8 cellular contexts compared by ENCODE assay signal in the genomic region with DNA sequence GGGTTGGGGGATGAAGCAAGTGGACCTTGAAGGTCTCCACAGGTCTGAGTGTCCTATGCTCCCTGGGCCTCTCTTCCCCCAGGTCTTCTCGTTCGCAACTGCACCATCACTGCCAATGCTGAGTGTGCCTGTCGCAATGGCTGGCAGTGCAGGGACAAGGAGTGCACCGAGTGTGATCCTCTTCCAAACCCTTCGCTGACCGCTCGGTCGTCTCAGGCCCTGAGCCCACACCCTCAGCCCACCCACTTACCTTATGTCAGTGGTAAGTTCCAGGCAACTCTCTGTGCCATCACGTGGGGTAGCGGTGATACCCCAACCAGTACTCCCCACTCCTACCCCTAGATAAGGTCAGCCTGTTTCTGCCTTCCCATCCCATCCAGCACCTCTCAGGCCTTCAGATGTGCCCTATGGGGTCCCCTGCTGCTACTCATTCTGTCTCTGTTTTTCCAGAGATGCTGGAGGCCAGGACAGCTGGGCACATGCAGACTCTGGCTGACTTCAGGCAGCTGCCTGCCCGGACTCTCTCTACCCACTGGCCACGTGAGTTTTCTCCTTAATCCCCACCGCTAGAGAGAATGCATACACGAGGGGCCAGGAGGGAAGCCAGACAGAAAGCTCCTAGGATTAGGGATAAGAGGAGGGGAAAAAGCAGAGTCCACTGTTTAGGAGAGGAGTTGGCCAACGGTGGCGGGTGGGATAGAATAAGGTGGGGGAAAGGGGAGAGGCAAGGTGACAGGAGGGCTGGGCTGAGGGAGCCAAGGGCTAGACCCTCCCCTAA. TPM values are rescaled to one million over a fixed set of nuclear protein-coding genes. Genes with fewer than 3 reads are reported as not detected.
DNase-seq lines count a peak whose midpoint lies in the region; ATAC-seq and TF ChIP-seq lines count a peak whose summit lies in the region.

No MANE protein-coding gene starts in this region.

- intact Hi-C loops in sigmoid colon (cut with DNase I), result loop anchor here (2.0 to 5.0 kb wide), 4 partner anchors 19 to 128 kb away; a partner anchor contains a TSS

- DNase-seq in GM12864 (ENCODE audit: low read depth) (no peak), sigmoid colon (no peak), NCI-H345 treated with DMSO at 0.1 percent for 48 hours (lab: John Stamatoyannopoulos, UW; ENCODE audit: unreplicated experiment) (no peak)

- no peak for TF ChIP-seq POLR2A in gastroesophageal sphincter (IDR thresholded peaks at IDR 0.05)
- TF ChIP-seq POLR2A in sigmoid colon (IDR thresholded peaks at IDR 0.05), result no peak

- TF ChIP-seq CTCF in GM12864 (IDR thresholded peaks at IDR 0.05; ENCODE audit: low read depth, low read length, missing control alignments) (no peak), VCaP (conservative IDR thresholded peaks at IDR 0.05) (no peak), gastroesophageal sphincter (IDR thresholded peaks at IDR 0.05) (no peak), sigmoid colon (IDR thresholded peaks at IDR 0.05) (no peak)

- TF ChIP-seq EP300 in gastroesophageal sphincter (IDR thresholded peaks at IDR 0.05) (no peak), sigmoid colon (IDR thresholded peaks at IDR 0.05) (no peak)

- H3K27ac ChIP-seq in VCaP (peak overlapping the region; percentile 99), gastroesophageal sphincter (peak overlapping the region; percentile 83 to 98 (median 95)), sigmoid colon (peak overlapping the region; percentile 90 to 98 (median 94))

- peak overlapping the region; percentile 84 for H3K4me3 ChIP-seq in GM12864 (ENCODE audit: low read depth, low read length)
- H3K4me3 ChIP-seq in gastroesophageal sphincter, result peak overlapping the region; percentile 63 to 72
- peak overlapping the region; percentile 53 to 80 (median 60) for H3K4me3 ChIP-seq in sigmoid colon

- H3K27me3 ChIP-seq in gastroesophageal sphincter (no peaks in the 10 kb centered on the region), sigmoid colon (no peaks in the 10 kb centered on the region)

- 69 to 72% methylated on average over 8 to 10 of the region's 16 CpGs for WGBS in gastroesophageal sphincter (ENCODE audit: low coverage in 1 of 2), 2 donors
- WGBS in sigmoid colon, 2 donors, result 78 to 81% methylated on average over 16 of the region's 16 CpGs

- H3K4me1 ChIP-seq in gastroesophageal sphincter, result peaks cover 3 to 49% (median 16%) of the 10 kb centered on the region in 3 donors
- H3K4me1 ChIP-seq in sigmoid colon, result peaks cover 0 to 43% (median 37%) of the 10 kb centered on the region in 4 donors

- H3K36me3 ChIP-seq in gastroesophageal sphincter (peaks cover 0 to 52% of the 10 kb centered on the region in 2 donors), sigmoid colon (peaks cover 0 to 42% (median 18%) of the 10 kb centered on the region in 4 donors)

- H3K9me3 ChIP-seq in gastroesophageal sphincter, result no peaks in the 10 kb centered on the region
- H3K9me3 ChIP-seq in sigmoid colon, result no peaks in the 10 kb centered on the region

- ATAC-seq in gastroesophageal sphincter (no peak), HG03520 (IDR thresholded peaks at IDR 0.05; ENCODE audit: unreplicated experiment) (no peak), HG03159 (IDR thresholded peaks at IDR 0.05; ENCODE audit: unreplicated experiment) (no peak), HG03565 (IDR thresholded peaks at IDR 0.05; ENCODE audit: unreplicated experiment) (no peak)

RNA-seq across cellular contexts. Expression of a gene that starts 1.6 kb away (rescaled TPM):
- total RNA-seq in gastroesophageal sphincter, result 10 to 100 TPM; 11.6 to 31.3 (median 16.4) TPM
- 10 to 100 TPM; 20.2 to 27.5 (median 26.9) TPM for total RNA-seq in sigmoid colon
- polyA plus RNA-seq in sigmoid colon, result 10 to 100 TPM; 14.4 to 36.0 (median 17.1) TPM

RNA-seq across cellular contexts. Expression of a gene that starts 5.5 kb away (rescaled TPM):
- total RNA-seq in gastroesophageal sphincter (under 1 TPM in 2 of 4 donors, not detected in 2; 0.45 to 0.89 TPM), sigmoid colon (under 1 TPM in 1 of 4 donors, not detected in 3; 0.81 TPM)
- 10 to 100 TPM in 1 of 3 donors, 1 to 10 TPM in 1, under 1 TPM in 1; 0.60 to 29.0 (median 2.3) TPM for polyA plus RNA-seq in sigmoid colon

RNA-seq across cellular contexts. Expression of a gene that starts 20.2 kb away (rescaled TPM):
- total RNA-seq in gastroesophageal sphincter (10 to 100 TPM; 10.5 to 45.5 (median 17.9) TPM), sigmoid colon (10 to 100 TPM; 11.5 to 44.0 (median 17.2) TPM)
- polyA plus RNA-seq in sigmoid colon, result 10 to 100 TPM in 1 of 3 donors, 1 to 10 TPM in 2; 2.3 to 12.8 (median 3.0) TPM

RNA-seq across cellular contexts. Expression of a gene that starts 42.8 kb away (rescaled TPM):
- total RNA-seq in gastroesophageal sphincter (10 to 100 TPM; 51.0 to 99.3 (median 66.0) TPM), sigmoid colon (100 to 1,000 TPM in 2 of 4 donors, 10 to 100 TPM in 2; 52.9 to 113 (median 92.1) TPM)
- 100 to 1,000 TPM; 119 to 142 (median 135) TPM for polyA plus RNA-seq in sigmoid colon

RNA-seq across cellular contexts. Expression of a gene that starts 43.6 kb away (rescaled TPM):
- total RNA-seq in gastroesophageal sphincter (10 to 100 TPM; 21.2 to 28.0 (median 24.8) TPM), sigmoid colon (10 to 100 TPM; 11.8 to 89.5 (median 12.6) TPM)
- polyA plus RNA-seq in sigmoid colon, result 10 to 100 TPM in 2 of 3 donors, 1 to 10 TPM in 1; 9.0 to 35.8 (median 13.6) TPM
